In the genomic region with DNA sequence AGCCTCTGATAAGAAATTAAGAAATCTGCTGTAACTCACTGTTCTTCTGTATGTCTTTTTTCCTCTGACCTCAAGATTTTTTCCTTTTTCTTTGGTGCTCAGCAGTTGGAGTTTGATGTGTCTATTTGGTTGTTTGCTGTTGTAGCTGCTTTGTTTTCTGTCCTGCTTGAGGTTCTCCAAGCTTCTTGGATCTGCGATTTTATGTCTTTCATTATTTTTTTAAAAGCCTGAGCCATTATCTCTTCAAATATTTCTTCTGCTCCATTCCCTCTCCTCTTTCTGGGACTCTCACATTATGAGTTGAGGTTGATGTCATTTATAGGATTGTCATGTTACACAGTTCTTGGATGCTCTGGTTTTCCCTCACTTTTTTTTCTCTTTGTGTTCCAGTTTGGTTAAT, we compare ENCODE assay signal across 12 cellular contexts. TPM values are rescaled to one million over a fixed set of nuclear protein-coding genes. Genes with fewer than 3 reads are reported as not detected.
"Had no signal": no experiment of that assay in that cellular context is flagged by ENCODE, and none has a peak within 500 bp of the region (broad histone marks: within the 10 kb centered on the region; RNA-seq: fewer than 3 reads in every experiment).

No MANE protein-coding gene starts in this region.

- H3K4me3 Mint-ChIP-seq: stimulated activated naive CD8-positive, alpha-beta T cell treated with anti-CD3 and anti-CD28 coated beads, Interleukin-15, amount 100 ng/mL, for 72 hours had no signal

- H3K27me3 ChIP-seq: hepatocyte, upper lobe of right lung had no signal

- H3K4me2 ChIP-seq: hepatocyte had no signal

- H3K4me3 ChIP-seq: hepatocyte, upper lobe of right lung had no signal

- H2AFZ ChIP-seq: hepatocyte had no signal

- H3K27ac ChIP-seq: hepatocyte, upper lobe of right lung had no signal

- H3K36me3 ChIP-seq: upper lobe of right lung had no signal

- H3K79me2 ChIP-seq: hepatocyte had no signal

- DNase-seq: activated CD4-positive, alpha-beta T cell treated with anti-CD3 and anti-CD28 coated beads, Interleukin-2, amount 50 U/mL, for 48 hours; activated CD8-positive, alpha-beta memory T cell treated with anti-CD3 and anti-CD28 coated beads, Interleukin-2, amount 50 U/mL, for 4 hours; activated gamma-delta T cell treated with Interleukin-2 at 50 U/mL for 16 hours; activated T-cell treated with anti-CD3 and anti-CD28 coated beads, Interleukin-2, amount 50 U/mL, for 48 hours; kidney; stimulated activated naive CD8-positive, alpha-beta T cell treated with anti-CD3 and anti-CD28 coated beads, Interleukin-15, amount 100 ng/mL, for 72 hours had no signal

- H3K9me3 ChIP-seq: upper lobe of right lung had no signal

- H3K27me3 Mint-ChIP-seq: stimulated activated naive CD8-positive, alpha-beta T cell treated with anti-CD3 and anti-CD28 coated beads, Interleukin-15, amount 100 ng/mL, for 72 hours had no signal

- FAIRE-seq: endometrium, kidney had no signal

- ATAC-seq: sciatic nerve; stimulated activated naive CD8-positive, alpha-beta T cell treated with anti-CD3 and anti-CD28 coated beads, Interleukin-15, amount 100 ng/mL, for 72 hours; upper lobe of right lung had no signal

RNA-seq across cellular contexts. Expression of gene RAMP1, which starts 47.7 kb away (rescaled TPM):
- total RNA-seq: glomerular endothelial cell, pulmonary artery endothelial cell had no signal
